ENCODE assay signal across 14 cellular contexts in genomic region chr3:102174312-102174712, GRCh38.
DNase-seq lines count a peak whose midpoint lies in the region; ATAC-seq, FAIRE-seq and TF ChIP-seq lines count a peak whose summit lies in the region.
"Had no signal": no experiment of that assay in that cellular context is flagged by ENCODE, and none has a peak within 500 bp of the region (broad histone marks: within the 10 kb centered on the region; RNA-seq: fewer than 3 reads in every experiment).

No MANE protein-coding gene starts in this region.

- FAIRE-seq in astrocyte (lab: Jason Lieb, UNC), result no peak

- peak overlapping the region; percentile 5 for H3K4me3 Mint-ChIP-seq in HFFc6
- no peak overlapping the region for H3K4me3 Mint-ChIP-seq in astrocyte (ENCODE audit: unreplicated experiment)
- H3K4me3 Mint-ChIP-seq: activated CD4-positive, alpha-beta T cell treated with anti-CD3 and anti-CD28 coated beads, Interleukin-2, amount 10 ng/mL, durations not matched to agents 24 days and 14 days; activated T-cell treated with anti-CD3 and anti-CD28 coated beads, Interleukin-2, amount 50 U/mL, for 72 hours; endodermal cell had no signal

- H3K27me3 Mint-ChIP-seq in HFFc6 (ENCODE audit: insufficient read depth), result no peaks in the 10 kb centered on the region; the same call in none of the 2 replicates
- no peaks in the 10 kb centered on the region for H3K27me3 Mint-ChIP-seq in astrocyte (ENCODE audit: low read depth, unreplicated experiment)

- no peaks in the 10 kb centered on the region for H4K20me1 ChIP-seq in astrocyte (ENCODE audit: insufficient read depth, low read length)

- DNase-seq in HFFc6 (peak; percentile 89), astrocyte (ENCODE audit: low read depth) (peak; percentile 85), fibroblast of pulmonary artery (ENCODE audit: low read depth) (peak; percentile 61), stromal cell of bone marrow (ENCODE audit: low read depth) (peak; percentile 39)
- no peak for DNase-seq in activated effector memory CD4-positive, alpha-beta T cell treated with anti-CD3 and anti-CD28 coated beads, Interleukin-2, amount 50 U/mL, for 16 hours
- DNase-seq in activated CD4-positive, alpha-beta T cell treated with anti-CD3 and anti-CD28 coated beads, Interleukin-2, amount 50 U/mL, for 4 hours, result no peak
- DNase-seq: activated T-cell treated with anti-CD3 and anti-CD28 coated beads, Interleukin-2, amount 50 U/mL, for 72 hours; body of pancreas; endodermal cell; NCI-H510A treated with DMSO at 0.1 percent for 48 hours had no signal

- no peaks in the 10 kb centered on the region for H3K9me3 Mint-ChIP-seq in HFFc6
- no peaks in the 10 kb centered on the region for H3K9me3 Mint-ChIP-seq in astrocyte (ENCODE audit: unreplicated experiment)
- H3K9me3 Mint-ChIP-seq: endodermal cell had no signal

- peaks cover 30% of the 10 kb centered on the region for H3K4me1 ChIP-seq in astrocyte (ENCODE audit: insufficient read depth, low read length)

- H3K27me3 ChIP-seq in astrocyte (ENCODE audit: insufficient read depth, low read length), result no peaks in the 10 kb centered on the region
- H3K27me3 ChIP-seq: body of pancreas had no signal

- peak overlapping the region; percentile 93 for H3K27ac ChIP-seq in astrocyte (ENCODE audit: low read depth, low read length)

- no peaks in the 10 kb centered on the region for H3K9me3 ChIP-seq in astrocyte (ENCODE audit: insufficient read depth, low read depth, low read length)
- H3K9me3 ChIP-seq: body of pancreas had no signal

- peak overlapping the region; percentile 89 for H3K27ac Mint-ChIP-seq in HFFc6
- no peak overlapping the region for H3K27ac Mint-ChIP-seq in astrocyte (ENCODE audit: unreplicated experiment)
- H3K27ac Mint-ChIP-seq: activated CD4-positive, alpha-beta T cell treated with anti-CD3 and anti-CD28 coated beads, Interleukin-2, amount 10 ng/mL, durations not matched to agents 24 days and 14 days; activated T-cell treated with anti-CD3 and anti-CD28 coated beads, Interleukin-2, amount 50 U/mL, for 72 hours; endodermal cell had no signal

- H3K4me1 Mint-ChIP-seq in HFFc6 (ENCODE audit: low read depth) (peaks cover 62% of the 10 kb centered on the region), astrocyte (ENCODE audit: low read depth, unreplicated experiment) (peaks cover 4% of the 10 kb centered on the region)
- H3K4me1 Mint-ChIP-seq: endodermal cell had no signal

- TF ChIP-seq CTCF in HFFc6 (IDR thresholded peaks at IDR 0.05) (no peak), astrocyte (IDR thresholded peaks at IDR 0.05; ENCODE audit: insufficient read depth, low read depth, low read length) (no peak), fibroblast of pulmonary artery (IDR thresholded peaks at IDR 0.05; ENCODE audit: low read length, missing control alignments) (no peak)

- H2AFZ ChIP-seq in astrocyte (ENCODE audit: low read depth, low read length), result no peak overlapping the region

- peak overlapping the region; percentile 71 for H3K9ac ChIP-seq in astrocyte (ENCODE audit: low read length)

- ATAC-seq in GM21423 (IDR thresholded peaks at IDR 0.05; ENCODE audit: unreplicated experiment) (no peak), HG02763 (IDR thresholded peaks at IDR 0.05; ENCODE audit: unreplicated experiment) (no peak)
- ATAC-seq: activated T-cell treated with anti-CD3 and anti-CD28 coated beads, Interleukin-2, amount 50 U/mL, for 72 hours; body of pancreas had no signal

- H3K36me3 Mint-ChIP-seq in HFFc6 (ENCODE audit: low read depth) (no peaks in the 10 kb centered on the region), astrocyte (ENCODE audit: low read depth, unreplicated experiment) (no peaks in the 10 kb centered on the region)

- H3K4me2 ChIP-seq in astrocyte (ENCODE audit: low read length), result peak overlapping the region; percentile 66

- no peaks in the 10 kb centered on the region for H3K79me2 ChIP-seq in astrocyte (ENCODE audit: insufficient read depth, low read length)

- H3K4me3 ChIP-seq in astrocyte (ENCODE audit: insufficient read depth, low read depth, low read length) (no peak overlapping the region), fibroblast of pulmonary artery (replicated peaks; ENCODE audit: low read depth, low read length) (no peak overlapping the region)
- H3K4me3 ChIP-seq: body of pancreas, lung had no signal

- no peaks in the 10 kb centered on the region for H3K36me3 ChIP-seq in astrocyte (ENCODE audit: insufficient read depth, low read length)

Comparison
In these comparisons a context has a peak if more than half of its experiments do, and no peak if none do; other contexts are left out.
1. DNase-seq: peak in HFFc6 (single experiment), astrocyte (single experiment), fibroblast of pulmonary artery (single experiment) and stromal cell of bone marrow (single experiment); none in activated effector memory CD4-positive, alpha-beta T cell treated with anti-CD3 and anti-CD28 coated beads, Interleukin-2, amount 50 U/mL, for 16 hours (single experiment) and activated CD4-positive, alpha-beta T cell treated with anti-CD3 and anti-CD28 coated beads, Interleukin-2, amount 50 U/mL, for 4 hours (0 of 2).